Comparison of ENCODE assay signal across 23 cellular contexts in the genomic region with DNA sequence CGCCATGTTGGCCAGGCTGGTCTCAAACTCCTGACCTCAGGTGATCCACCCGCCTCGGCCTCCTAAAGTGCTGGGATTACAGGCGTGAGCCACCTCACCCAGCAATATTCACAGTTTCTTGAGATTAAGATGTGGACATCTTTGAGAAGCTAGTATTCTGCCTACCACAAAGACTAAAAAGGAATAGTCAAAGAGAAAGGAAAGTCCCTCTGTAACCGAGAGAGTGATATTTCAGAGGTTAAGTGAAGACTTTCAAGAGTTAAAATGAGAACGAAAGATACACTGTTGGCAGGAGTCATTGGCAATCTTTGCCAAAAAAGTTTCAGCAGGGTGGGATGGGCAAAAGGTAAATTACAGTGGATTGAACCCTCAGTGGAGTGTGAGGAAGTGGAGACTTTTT. TPM values are rescaled to one million over a fixed set of nuclear protein-coding genes. Genes with fewer than 3 reads are reported as not detected.
A peak's percentile ranks its signal among the peaks of the same experiment; 100 is the strongest.
DNase-seq lines count a peak whose midpoint lies in the region; ATAC-seq and TF ChIP-seq lines count a peak whose summit lies in the region.
"Had no signal": no experiment of that assay in that cellular context is flagged by ENCODE, and none has a peak within 500 bp of the region (broad histone marks: within the 10 kb centered on the region; RNA-seq: fewer than 3 reads in every experiment).

No MANE protein-coding gene starts in this region.

- H3K27ac Mint-ChIP-seq in activated naive CD4-positive, alpha-beta T cell treated with anti-CD3 and anti-CD28 coated beads, Interleukin-2, amount 50 U/mL, for 24 hours = peak overlapping the region; percentile 53
- H3K27ac Mint-ChIP-seq in activated T-helper 17 cell treated with anti-CD3 and anti-CD28 coated beads, Interleukin-2, amount 50 U/mL, for 72 hours = peak overlapping the region; percentile 64
- peak overlapping the region; percentile 81 for H3K27ac Mint-ChIP-seq in stimulated activated naive CD8-positive, alpha-beta T cell treated with anti-CD3 and anti-CD28 coated beads, Interleukin-15, Interleukin-2, amounts not matched to agents 100 ng/mL and 50 ng/mL, for 24 hours
- H3K27ac Mint-ChIP-seq: stimulated activated naive B cell treated with anti-CD40 and anti-IgM and Interleukin-4, amounts not matched to agents 10 μg/mL and 1 μg/mL and 100 μg/mL, for 72 hours had no signal

- no peaks in the 10 kb centered on the region for H3K9me3 Mint-ChIP-seq in activated naive CD4-positive, alpha-beta T cell treated with anti-CD3 and anti-CD28 coated beads, Interleukin-2, amount 50 U/mL, for 24 hours
- H3K9me3 Mint-ChIP-seq in activated T-helper 17 cell treated with anti-CD3 and anti-CD28 coated beads, Interleukin-2, amount 50 U/mL, for 72 hours = no peaks in the 10 kb centered on the region
- no peaks in the 10 kb centered on the region for H3K9me3 Mint-ChIP-seq in stimulated activated naive CD8-positive, alpha-beta T cell treated with anti-CD3 and anti-CD28 coated beads, Interleukin-15, Interleukin-2, amounts not matched to agents 100 ng/mL and 50 ng/mL, for 24 hours
- H3K9me3 Mint-ChIP-seq: stimulated activated naive B cell treated with anti-CD40 and anti-IgM and Interleukin-4, amounts not matched to agents 10 μg/mL and 1 μg/mL and 100 μg/mL, for 72 hours had no signal

- H3K27ac ChIP-seq in Peyer's patch = no peak overlapping the region
- H3K27ac ChIP-seq: skin epidermis, tibial nerve had no signal

- no peaks in the 10 kb centered on the region for H3K27me3 Mint-ChIP-seq in activated naive CD4-positive, alpha-beta T cell treated with anti-CD3 and anti-CD28 coated beads, Interleukin-2, amount 50 U/mL, for 24 hours
- no peaks in the 10 kb centered on the region for H3K27me3 Mint-ChIP-seq in activated T-helper 17 cell treated with anti-CD3 and anti-CD28 coated beads, Interleukin-2, amount 50 U/mL, for 72 hours
- H3K27me3 Mint-ChIP-seq in stimulated activated naive CD8-positive, alpha-beta T cell treated with anti-CD3 and anti-CD28 coated beads, Interleukin-15, Interleukin-2, amounts not matched to agents 100 ng/mL and 50 ng/mL, for 24 hours = no peaks in the 10 kb centered on the region
- H3K27me3 Mint-ChIP-seq: stimulated activated naive B cell treated with anti-CD40 and anti-IgM and Interleukin-4, amounts not matched to agents 10 μg/mL and 1 μg/mL and 100 μg/mL, for 72 hours had no signal

- TF ChIP-seq CTCF in GM20000 (IDR thresholded peaks at IDR 0.05; ENCODE audit: extremely low read depth, missing control alignments) (no peak), Peyer's patch (IDR thresholded peaks at IDR 0.05) (no peak)

- H3K4me1 Mint-ChIP-seq in activated naive CD4-positive, alpha-beta T cell treated with anti-CD3 and anti-CD28 coated beads, Interleukin-2, amount 50 U/mL, for 24 hours = peaks cover 64% of the 10 kb centered on the region
- peaks cover 38% of the 10 kb centered on the region for H3K4me1 Mint-ChIP-seq in activated T-helper 17 cell treated with anti-CD3 and anti-CD28 coated beads, Interleukin-2, amount 50 U/mL, for 72 hours
- peaks cover 42% of the 10 kb centered on the region for H3K4me1 Mint-ChIP-seq in stimulated activated naive CD8-positive, alpha-beta T cell treated with anti-CD3 and anti-CD28 coated beads, Interleukin-15, Interleukin-2, amounts not matched to agents 100 ng/mL and 50 ng/mL, for 24 hours (ENCODE audit: low read depth)

- H3K9me3 ChIP-seq in Peyer's patch = no peaks in the 10 kb centered on the region
- H3K9me3 ChIP-seq: tibial nerve had no signal

- H3K4me1 ChIP-seq in Peyer's patch = peaks cover 0 to 4% (median 0%) of the 10 kb centered on the region in 4 donors
- H3K4me1 ChIP-seq: tibial nerve had no signal

- ATAC-seq in activated T-helper 17 cell treated with anti-CD3 and anti-CD28 coated beads, Interleukin-2, amount 50 U/mL, for 72 hours (replicated peaks) = peak; percentile 89
- ATAC-seq: Right ventricle myocardium inferior; stimulated activated naive B cell treated with anti-CD40 and anti-IgM and Interleukin-4, amounts not matched to agents 10 μg/mL and 1 μg/mL and 100 μg/mL, for 72 hours had no signal

- TF ChIP-seq POLR2A in Peyer's patch (IDR thresholded peaks at IDR 0.05) = no peak

- H3K36me3 ChIP-seq in Peyer's patch = peaks cover 0 to 73% (median 0%) of the 10 kb centered on the region in 3 donors

- in situ Hi-C loops in G401 (cut with HindIII; ENCODE audit: low sequenced_read_pairs) = no loop called here

- DNase-seq in activated naive CD4-positive, alpha-beta T cell treated with Interleukin-2 at 50 U/mL for 16 hours = no peak
- peak; percentile 46 for DNase-seq in GM20000 (ENCODE audit: low spot score)
- no peak for DNase-seq in Peyer's patch
- DNase-seq in AML-193 (lab: John Stamatoyannopoulos, UW) = no peak
- no peak for DNase-seq in G401 (ENCODE audit: low spot score)
- DNase-seq: activated CD4-positive, alpha-beta T cell treated with anti-CD3 and anti-CD28 coated beads, Interleukin-2, amount 50 U/mL, for 4 hours; COR-L47; DMS79 treated with DMSO at 0.1 percent for 48 hours; GOT3; Kasumi-1; kidney glomerular epithelial cell; mammary epithelial cell; NCI-H187; NCI-H526 treated with DMSO at 0.1 percent for 48 hours; occipital lobe; stimulated activated CD4-positive, alpha-beta T cell treated with anti-CD3 and anti-CD28 coated beads, Interleukin-1b, Interleukin-23, amount 100 ng/mL, for 48 hours; stimulated activated naive B cell treated with anti-CD40 and anti-IgM and Interleukin-4, amounts not matched to agents 10 μg/mL and 1 μg/mL and 100 μg/mL, for 72 hours had no signal

- H3K36me3 Mint-ChIP-seq in activated naive CD4-positive, alpha-beta T cell treated with anti-CD3 and anti-CD28 coated beads, Interleukin-2, amount 50 U/mL, for 24 hours = peaks cover 13% of the 10 kb centered on the region
- H3K36me3 Mint-ChIP-seq in activated T-helper 17 cell treated with anti-CD3 and anti-CD28 coated beads, Interleukin-2, amount 50 U/mL, for 72 hours (ENCODE audit: low read depth) = peaks cover 98% of the 10 kb centered on the region
- peaks cover 76% of the 10 kb centered on the region for H3K36me3 Mint-ChIP-seq in stimulated activated naive CD8-positive, alpha-beta T cell treated with anti-CD3 and anti-CD28 coated beads, Interleukin-15, Interleukin-2, amounts not matched to agents 100 ng/mL and 50 ng/mL, for 24 hours (ENCODE audit: low read depth)

- H3K27me3 ChIP-seq in Peyer's patch = no peaks in the 10 kb centered on the region
- H3K27me3 ChIP-seq: tibial nerve had no signal

- no peak overlapping the region for H3K4me3 Mint-ChIP-seq in activated naive CD4-positive, alpha-beta T cell treated with anti-CD3 and anti-CD28 coated beads, Interleukin-2, amount 50 U/mL, for 24 hours
- peak overlapping the region; percentile 42 for H3K4me3 Mint-ChIP-seq in activated T-helper 17 cell treated with anti-CD3 and anti-CD28 coated beads, Interleukin-2, amount 50 U/mL, for 72 hours
- no peak overlapping the region for H3K4me3 Mint-ChIP-seq in stimulated activated naive CD8-positive, alpha-beta T cell treated with anti-CD3 and anti-CD28 coated beads, Interleukin-15, Interleukin-2, amounts not matched to agents 100 ng/mL and 50 ng/mL, for 24 hours
- H3K4me3 Mint-ChIP-seq: stimulated activated naive B cell treated with anti-CD40 and anti-IgM and Interleukin-4, amounts not matched to agents 10 μg/mL and 1 μg/mL and 100 μg/mL, for 72 hours had no signal

- H3K4me3 ChIP-seq in Peyer's patch = no peak overlapping the region
- H3K4me3 ChIP-seq: skin epidermis, tibial nerve had no signal

RNA-seq across cellular contexts. Expression of a gene that starts 15.6 kb away (rescaled TPM):
- total RNA-seq in activated T-helper 17 cell treated with anti-CD3 and anti-CD28 coated beads, Interleukin-2, amount 50 U/mL, for 72 hours = 100 to 1,000 TPM; 282 to 502 TPM
- total RNA-seq in Peyer's patch = 100 to 1,000 TPM; 181 to 447 (median 331) TPM
- 3.6 and 9.7 TPM in 2 replicates for total RNA-seq in G401 (2014; rRNA removed; shearing (Covaris generic))

RNA-seq across cellular contexts. Expression of a gene that starts 18.9 kb away (rescaled TPM):
- 10 to 100 TPM; 23.4 to 35.6 TPM for total RNA-seq in activated T-helper 17 cell treated with anti-CD3 and anti-CD28 coated beads, Interleukin-2, amount 50 U/mL, for 72 hours
- 10 to 100 TPM; 49.1 to 63.7 (median 52.4) TPM for total RNA-seq in Peyer's patch
- total RNA-seq in G401 (2014; rRNA removed; shearing (Covaris generic)) = 93.9 and 119 TPM in 2 replicates

RNA-seq across cellular contexts. Expression of a gene that starts 19.3 kb away (rescaled TPM):
- total RNA-seq in activated T-helper 17 cell treated with anti-CD3 and anti-CD28 coated beads, Interleukin-2, amount 50 U/mL, for 72 hours = 1 to 10 TPM in 1 of 2 donors, under 1 TPM in 1; 0.30 to 2.5 TPM
- total RNA-seq in Peyer's patch = 1 to 10 TPM; 2.5 to 10.0 (median 3.0) TPM
- 22.2 and 27.9 TPM in 2 replicates for total RNA-seq in G401 (2014; rRNA removed; shearing (Covaris generic))
- total RNA-seq: occipital lobe, Right ventricle myocardium inferior had no signal

RNA-seq across cellular contexts. Expression of a gene that starts 20.1 kb away (rescaled TPM):
- 100 to 1,000 TPM; 101 to 104 TPM for total RNA-seq in activated T-helper 17 cell treated with anti-CD3 and anti-CD28 coated beads, Interleukin-2, amount 50 U/mL, for 72 hours
- 10 to 100 TPM in 3 of 4 donors, 1 to 10 TPM in 1; 7.7 to 55.3 (median 13.4) TPM for total RNA-seq in Peyer's patch
- total RNA-seq in G401 (2014; rRNA removed; shearing (Covaris generic)) = 44.7 and 52.3 TPM in 2 replicates

RNA-seq across cellular contexts. Expression of a gene that starts 27.3 kb away (rescaled TPM):
- 10 to 100 TPM; 34.2 to 50.8 TPM for total RNA-seq in activated T-helper 17 cell treated with anti-CD3 and anti-CD28 coated beads, Interleukin-2, amount 50 U/mL, for 72 hours
- 10 to 100 TPM; 70.7 to 96.6 (median 84.2) TPM for total RNA-seq in Peyer's patch
- 16.9 and 22.1 TPM in 2 replicates for total RNA-seq in G401 (2014; rRNA removed; shearing (Covaris generic))

Comparison
In these comparisons a context has a peak if more than half of its experiments do, and no peak if none do; other contexts are left out.
1. RNA of a gene that starts 15.6 kb away (total RNA-seq): 282 to 502 TPM in activated T-helper 17 cell treated with anti-CD3 and anti-CD28 coated beads, Interleukin-2, amount 50 U/mL, for 72 hours and 181 to 447 TPM in Peyer's patch; 3.6 to 9.7 TPM in G401; every median in the first group is over 10 times any median in the second.
2. Peak in every context shown above with its lines, with median percentiles within 50 percentile points of each other: H3K27ac Mint-ChIP-seq.